In genomic region chr22:30435674-30436126, GRCh38 we compare ENCODE assay signal across 9 cellular contexts. TPM values are rescaled to one million over a fixed set of nuclear protein-coding genes. Genes with fewer than 3 reads are reported as not detected.
DNase-seq lines count a peak whose midpoint lies in the region; ATAC-seq and TF ChIP-seq lines count a peak whose summit lies in the region.
"Had no signal": no experiment of that assay in that cellular context is flagged by ENCODE, and none has a peak within 500 bp of the region (broad histone marks: within the 10 kb centered on the region; RNA-seq: fewer than 3 reads in every experiment).

No MANE protein-coding gene starts in this region.

- H3K9me3 Mint-ChIP-seq in immature natural killer cell (peaks cover 2 to 11% (median 7%) of the 10 kb centered on the region in 6 donors), osteocyte (ENCODE audit: unreplicated experiment) (no peaks in the 10 kb centered on the region)
- H3K9me3 Mint-ChIP-seq: neural crest cell had no signal

- H3F3A ChIP-seq in MM.1S (ENCODE audit: insufficient read depth, low read length): no peaks in the 10 kb centered on the region

- no peaks in the 10 kb centered on the region for H3K79me2 ChIP-seq in MM.1S (ENCODE audit: low read length)

- no peaks in the 10 kb centered on the region for H3K36me3 ChIP-seq in MM.1S (replicated peaks; ENCODE audit: insufficient read depth, low read length)
- H3K36me3 ChIP-seq: SJSA1 had no signal

- peaks cover 3% of the 10 kb centered on the region; the same call in 1 of the 2 replicates for H3K4me1 ChIP-seq in MM.1S (ENCODE audit: low read length)

- H3K9me3 ChIP-seq in MM.1S (replicated peaks; ENCODE audit: insufficient read depth, low read length): no peaks in the 10 kb centered on the region
- H3K9me3 ChIP-seq: SJSA1 had no signal

- DNase-seq in MM.1S (peak; percentile 40), immature natural killer cell (peak; percentile 80 to 93 (median 86)), NCI-H510A (lab: John Stamatoyannopoulos, UW) (no peak), osteocyte (ENCODE audit: extremely low spot score, unreplicated experiment) (no peak)
- peak; percentile 89 for DNase-seq in activated CD8-positive, alpha-beta memory T cell treated with anti-CD3 and anti-CD28 coated beads, Interleukin-2, amount 50 U/mL, for 1 hour (ENCODE audit: extremely low read depth)
- DNase-seq in stimulated activated CD8-positive, alpha-beta memory T cell treated with anti-CD3 and anti-CD28 coated beads, Interleukin-7, amount 100 ng/mL, for 48 hours (ENCODE audit: extremely low read depth in 1 of 2, low read depth in 1 of 2): peak; percentile 50 to 71

- H3K27me3 Mint-ChIP-seq in immature natural killer cell (ENCODE audit: low read depth in 3 of 3) (peaks cover 20 to 42% (median 24%) of the 10 kb centered on the region in 3 donors), osteocyte (ENCODE audit: unreplicated experiment) (peaks cover 7% of the 10 kb centered on the region)

- peak overlapping the region; percentile 20; the same call in 1 of the 2 replicates for H3K4me2 ChIP-seq in MM.1S (ENCODE audit: low read depth, low read length)

- H3K9me2 ChIP-seq in MM.1S (replicated peaks; ENCODE audit: insufficient read depth, low read length): no peaks in the 10 kb centered on the region

- H3K9ac ChIP-seq in MM.1S (ENCODE audit: low read length): no peak overlapping the region

- H3K27me3 ChIP-seq in MM.1S (replicated peaks; ENCODE audit: insufficient read depth, low read length): peaks cover 39% of the 10 kb centered on the region
- H3K27me3 ChIP-seq: SJSA1 had no signal

- TF ChIP-seq CTCF in MM.1S (IDR thresholded peaks at IDR 0.05; ENCODE audit: low read length): peak; percentile 32
- TF ChIP-seq CTCF in osteocyte (IDR thresholded peaks at IDR 0.05): no peak

- no peak for ATAC-seq in GM21786 (IDR thresholded peaks at IDR 0.05; ENCODE audit: unreplicated experiment)

- H3K36me3 Mint-ChIP-seq in immature natural killer cell: peaks cover 8 to 11% (median 10%) of the 10 kb centered on the region in 3 donors
- H3K36me3 Mint-ChIP-seq in osteocyte (ENCODE audit: unreplicated experiment): no peaks in the 10 kb centered on the region

- H3K27ac Mint-ChIP-seq in immature natural killer cell: peak overlapping the region; percentile 94 to 100 (median 99)
- no peak overlapping the region for H3K27ac Mint-ChIP-seq in osteocyte (ENCODE audit: unreplicated experiment)

- H4K20me1 ChIP-seq in MM.1S (ENCODE audit: insufficient read depth, low read length): no peaks in the 10 kb centered on the region

- H3K4me3 Mint-ChIP-seq in immature natural killer cell (peak overlapping the region; percentile 73 to 86 (median 81)), osteocyte (ENCODE audit: unreplicated experiment) (no peak overlapping the region)
- H3K4me3 Mint-ChIP-seq: neural crest cell had no signal

- no peak overlapping the region for H3K4me3 ChIP-seq in MM.1S (ENCODE audit: low read length)
- H3K4me3 ChIP-seq: SJSA1 had no signal

- H3K27ac ChIP-seq in MM.1S (ENCODE audit: low read length): no peak overlapping the region
- H3K27ac ChIP-seq: SJSA1 had no signal

- peak overlapping the region; percentile 36; the same call in 1 of the 2 replicates for H2AFZ ChIP-seq in MM.1S (ENCODE audit: low read length)

- H3K4me1 Mint-ChIP-seq in immature natural killer cell (peaks cover 22 to 26% of the 10 kb centered on the region in 2 donors), osteocyte (ENCODE audit: unreplicated experiment) (no peaks in the 10 kb centered on the region)

RNA-seq across cellular contexts. Expression of gene MTFP1, which starts 10.1 kb away (rescaled TPM):
- 10 to 100 TPM; 18.7 to 41.3 (median 32.0) TPM for polyA plus RNA-seq in immature natural killer cell
- 8.4 and 10.5 TPM in 2 replicates for total RNA-seq in osteocyte

RNA-seq across cellular contexts. Expression of gene SEC14L3, which starts 36.1 kb away (rescaled TPM):
- not detected for polyA plus RNA-seq in immature natural killer cell
- not detected in 2 replicates for total RNA-seq in osteocyte
- total RNA-seq: neural crest cell, SJSA1 had no signal

RNA-seq across cellular contexts. Expression of gene SEC14L2, which starts 38.9 kb away (rescaled TPM):
- polyA plus RNA-seq in immature natural killer cell: 1 to 10 TPM in 1 of 3 donors, under 1 TPM in 1, not detected in 1; 0.23 to 1.6 TPM
- total RNA-seq in osteocyte: 14.9 and 19.0 TPM in 2 replicates

RNA-seq across cellular contexts. Expression of gene RNF215, which starts 48.5 kb away (rescaled TPM):
- polyA plus RNA-seq in immature natural killer cell: 1 to 10 TPM in 1 of 3 donors, under 1 TPM in 2; 0.38 to 1.1 (median 0.56) TPM
- 36.1 and 36.6 TPM in 2 replicates for total RNA-seq in osteocyte

Comparison
In these comparisons a context has a peak if more than half of its experiments do, and no peak if none do; other contexts are left out.
1. DNase-seq: peak in MM.1S (single experiment), activated CD8-positive, alpha-beta memory T cell treated with anti-CD3 and anti-CD28 coated beads, Interleukin-2, amount 50 U/mL, for 1 hour (single experiment), immature natural killer cell (3 of 3) and stimulated activated CD8-positive, alpha-beta memory T cell treated with anti-CD3 and anti-CD28 coated beads, Interleukin-7, amount 100 ng/mL, for 48 hours (2 of 2); none in NCI-H510A (single experiment) and osteocyte (single experiment).